11 cellular contexts compared by ENCODE assay signal in the genomic region with DNA sequence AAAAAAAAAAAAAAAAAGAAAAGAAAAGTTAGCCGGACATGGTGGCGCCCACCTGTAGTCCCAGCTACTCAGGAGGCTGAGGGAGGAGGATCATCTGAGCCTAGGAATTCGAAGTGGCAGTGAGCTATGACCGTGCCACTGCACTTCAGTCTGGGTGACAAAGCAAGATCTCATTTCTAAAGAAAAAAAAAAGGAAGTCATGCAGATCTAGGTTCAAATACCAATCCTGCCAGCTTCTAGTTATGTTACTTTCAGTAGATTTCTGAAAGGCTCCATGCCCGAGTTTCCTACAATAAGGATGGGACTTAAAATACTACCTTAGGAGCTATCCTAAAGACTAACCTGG. TPM values are rescaled to one million over a fixed set of nuclear protein-coding genes. Genes with fewer than 3 reads are reported as not detected.
DNase-seq lines count a peak whose midpoint lies in the region; ATAC-seq and TF ChIP-seq lines count a peak whose summit lies in the region.
"Had no signal": no experiment of that assay in that cellular context is flagged by ENCODE, and none has a peak within 500 bp of the region (broad histone marks: within the 10 kb centered on the region; RNA-seq: fewer than 3 reads in every experiment).

No MANE protein-coding gene starts in this region.

- H3K27ac ChIP-seq in heart left ventricle (peak overlapping the region in 9 of 12 donors; percentile 6 to 99 (median 31)), SK-N-MC (peak overlapping the region; percentile 50; the same call in 1 of the 2 replicates), upper lobe of left lung (peak overlapping the region; percentile 58 to 99 (median 63))
- H3K27ac ChIP-seq: C4-2B had no signal

- no peaks in the 10 kb centered on the region for H3K27me3 ChIP-seq in heart left ventricle
- no peaks in the 10 kb centered on the region for H3K27me3 ChIP-seq in upper lobe of left lung

- intact Hi-C loops in heart left ventricle (cut with DNase I) (no loop called here), Right ventricle myocardium inferior (cut with DNase I) (no loop called here)

- H3K4me1 ChIP-seq in heart left ventricle (peaks cover 0 to 54% (median 7%) of the 10 kb centered on the region in 12 donors), upper lobe of left lung (peaks cover 28 to 56% (median 37%) of the 10 kb centered on the region in 4 donors)

- H3K9ac ChIP-seq in SK-N-MC (ENCODE audit: insufficient read length) = no peak overlapping the region

- TF ChIP-seq POLR2A in heart left ventricle (IDR thresholded peaks at IDR 0.05) = no peak
- TF ChIP-seq POLR2A in erythroblast (IDR thresholded peaks at IDR 0.05; ENCODE audit: low read length) = no peak
- no peak for TF ChIP-seq POLR2A in upper lobe of left lung (IDR thresholded peaks at IDR 0.05)

- WGBS in heart left ventricle, 4 donors = 74 to 81% (median 78%) methylated on average over 5 of the region's 5 CpGs
- WGBS in upper lobe of left lung, 2 donors = 60 to 77% methylated on average over 5 of the region's 5 CpGs

- H3K36me3 ChIP-seq in heart left ventricle (peaks cover 0 to 4% (median 0%) of the 10 kb centered on the region in 9 donors), SK-N-MC (ENCODE audit: insufficient read depth, low read length) (no peaks in the 10 kb centered on the region), upper lobe of left lung (no peaks in the 10 kb centered on the region)

- H3K4me3 ChIP-seq in heart left ventricle (peak overlapping the region in 5 of 12 donors; percentile 13 to 87 (median 74)), SK-N-MC (no peak overlapping the region), upper lobe of left lung (peak overlapping the region in 2 of 4 donors; percentile 29 to 72)

- DNase-seq in heart left ventricle (no peak), Right ventricle myocardium inferior (ENCODE audit: missing footprints) (no peak), SK-N-MC (ENCODE audit: low read depth, low spot score) (no peak), erythroblast (lab: John Stamatoyannopoulos, UW) (peak; percentile 53 to 62), upper lobe of left lung (no peak), NCI-H146 treated with DMSO at 0.1 percent for 48 hours (lab: John Stamatoyannopoulos, UW; ENCODE audit: unreplicated experiment) (no peak)
- no peak for DNase-seq in stimulated activated CD4-positive, alpha-beta T cell treated with anti-CD3 and anti-CD28 coated beads, Interleukin-2, amount 100 ng/mL, for 48 hours
- DNase-seq: HCEC 1CT, NCI-H2081 treated with DMSO at 0.1 percent for 48 hours had no signal

- ATAC-seq in heart left ventricle (no peak), Right ventricle myocardium inferior (no peak), upper lobe of left lung (ENCODE audit: low FRiP score in 2 of 2) (no peak), HG03457 (IDR thresholded peaks at IDR 0.05; ENCODE audit: unreplicated experiment) (no peak)

- TF ChIP-seq CTCF in heart left ventricle (IDR thresholded peaks at IDR 0.05) (no peak), upper lobe of left lung (IDR thresholded peaks at IDR 0.05) (no peak)

- TF ChIP-seq EP300 in upper lobe of left lung (IDR thresholded peaks at IDR 0.05) = no peak

- H3K9me3 ChIP-seq in heart left ventricle (no peaks in the 10 kb centered on the region), SK-N-MC (ENCODE audit: low read depth, low read length) (no peaks in the 10 kb centered on the region), upper lobe of left lung (no peaks in the 10 kb centered on the region)

RNA-seq across cellular contexts. Expression of gene ZC3HAV1, which starts 4.5 kb away (rescaled TPM):
- total RNA-seq in heart left ventricle (10 to 100 TPM in 4 of 9 donors, 1 to 10 TPM in 5; 5.2 to 31.9 (median 8.4) TPM), Right ventricle myocardium inferior (8.0 TPM), upper lobe of left lung (10 to 100 TPM; 30.2 to 47.6 (median 33.5) TPM)
- polyA plus RNA-seq in heart left ventricle = 1 to 10 TPM; 2.8 to 3.9 TPM

Comparison
In these comparisons a context has a peak if more than half of its experiments do, and no peak if none do; other contexts are left out.
1. DNase-seq: peak in erythroblast (2 of 2); none in heart left ventricle (0 of 5), Right ventricle myocardium inferior (single experiment), SK-N-MC (single experiment), upper lobe of left lung (0 of 2), stimulated activated CD4-positive, alpha-beta T cell treated with anti-CD3 and anti-CD28 coated beads, Interleukin-2, amount 100 ng/mL, for 48 hours (0 of 2) and NCI-H146 treated with DMSO at 0.1 percent for 48 hours (single experiment).
2. Peak in every context shown above with its lines, with median percentiles within 50 percentile points of each other: H3K27ac ChIP-seq.